In the genomic region with DNA sequence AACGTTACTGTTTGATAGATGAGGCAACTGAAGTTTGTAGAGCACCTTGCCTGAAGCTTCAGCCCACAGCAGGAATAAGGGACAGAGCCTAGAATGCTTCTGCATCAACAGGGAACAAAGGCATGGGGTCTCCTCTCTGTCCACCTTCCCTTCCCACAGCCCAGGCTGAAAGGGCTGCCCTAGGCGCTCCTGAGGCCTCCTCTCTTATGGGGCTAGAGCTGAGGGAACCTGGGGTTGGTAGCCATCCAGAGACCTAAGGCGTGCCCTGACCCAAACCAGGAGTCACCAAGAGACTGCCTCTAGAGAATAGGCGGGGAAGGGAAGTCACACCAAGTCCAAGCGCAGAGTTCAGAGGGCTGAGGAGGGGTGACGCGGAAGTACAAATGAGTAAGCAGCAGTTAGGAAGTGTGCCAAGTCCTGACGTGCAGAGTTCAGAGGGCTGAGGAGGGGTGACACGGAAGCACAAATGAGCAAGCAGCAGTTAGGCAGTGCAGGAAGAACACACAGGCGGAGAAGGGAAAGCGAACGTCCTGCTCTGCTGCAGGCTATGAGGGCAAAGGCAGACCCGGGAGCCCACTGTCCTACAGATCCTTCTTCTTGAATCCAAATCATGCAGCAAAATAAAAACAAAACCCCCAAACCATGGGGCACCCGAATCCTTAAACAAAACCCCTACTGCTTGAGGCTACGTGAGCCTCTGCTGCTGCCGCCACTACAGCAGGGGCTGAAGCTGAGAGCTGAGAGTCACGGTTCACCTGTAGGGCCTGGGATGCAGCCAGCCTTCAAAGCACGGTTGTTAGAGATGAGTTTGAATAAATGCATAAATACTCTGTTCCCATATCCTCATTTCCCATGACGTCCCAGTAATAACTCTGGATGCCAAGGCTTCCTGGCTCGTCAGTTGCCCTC, we compare ENCODE assay signal across 8 cellular contexts. TPM values are rescaled to one million over a fixed set of nuclear protein-coding genes. Genes with fewer than 3 reads are reported as not detected.
DNase-seq lines count a peak whose midpoint lies in the region; ATAC-seq and TF ChIP-seq lines count a peak whose summit lies in the region.

No MANE protein-coding gene starts in this region.

- H3K27ac Mint-ChIP-seq in activated naive CD8-positive, alpha-beta T cell: peak overlapping the region; percentile 89

- peaks cover 33% of the 10 kb centered on the region for H3K4me1 Mint-ChIP-seq in activated naive CD8-positive, alpha-beta T cell (ENCODE audit: low read depth)

- peak; percentile 86 to 91 for DNase-seq in SJCRH30
- peak; percentile 82 to 96 for DNase-seq in heart right ventricle
- peak; percentile 93 for DNase-seq in sciatic nerve (ENCODE audit: low spot score)
- peak in 1 of 2 donors; percentile 93 for DNase-seq in vagina (ENCODE audit: extremely low spot score in 2 of 2)

- no peaks in the 10 kb centered on the region for H3K36me3 Mint-ChIP-seq in activated naive CD8-positive, alpha-beta T cell

- whole genome bisulfite sequencing in heart right ventricle, 2 donors: 31 to 34% methylated on average over 20 of the region's 20 CpGs

- H3K4me3 ChIP-seq in SJCRH30: 0 out of 2 replicates have a peak overlapping the region, but pooled peaks have one; percentile 0
- H3K4me3 ChIP-seq in heart right ventricle: peak overlapping the region in 6 of 10 donors; percentile 8 to 35 (median 23)
- no peak overlapping the region for H3K4me3 ChIP-seq in vagina

- no peaks in the 10 kb centered on the region for H3K27me3 Mint-ChIP-seq in activated naive CD8-positive, alpha-beta T cell

- H3K27me3 ChIP-seq in SJCRH30 (no peaks in the 10 kb centered on the region), heart right ventricle (no peaks in the 10 kb centered on the region), vagina (no peaks in the 10 kb centered on the region)

- intact Hi-C loops in heart right ventricle (cut with DNase I) (loop anchor here in 7 of 10 donors (1.0 to 10.0 kb wide), 7 partner anchors 15 to 263 kb away; a partner anchor contains a TSS), sciatic nerve (cut with DNase I) (no loop called here), vagina (cut with DNase I) (loop anchor here (5.0 kb wide), 1 partner anchor 183 kb away; no protein-coding TSS in a partner anchor)

- no peak for TF ChIP-seq CTCF in heart right ventricle (IDR thresholded peaks at IDR 0.05)
- no peak for TF ChIP-seq CTCF in vagina (IDR thresholded peaks at IDR 0.05)

- H3K36me3 ChIP-seq in SJCRH30 (peaks cover 2% of the 10 kb centered on the region; the same call in 1 of the 2 replicates), heart right ventricle (peaks cover 0 to 3% (median 1%) of the 10 kb centered on the region in 9 donors), vagina (peaks cover 0 to 3% of the 10 kb centered on the region in 2 donors)

- H3K4me3 Mint-ChIP-seq in activated naive CD8-positive, alpha-beta T cell: peak overlapping the region; percentile 82

- ATAC-seq in GM18861 (IDR thresholded peaks at IDR 0.05; ENCODE audit: unreplicated experiment) (peak; percentile 38), HG03354 (IDR thresholded peaks at IDR 0.05; ENCODE audit: poor library complexity, severe bottlenecking, unreplicated experiment) (peak; percentile 41), heart right ventricle (peak; percentile 37 to 79 (median 58)), sciatic nerve (peak; percentile 78), HG02571 (IDR thresholded peaks at IDR 0.05; ENCODE audit: unreplicated experiment) (no peak)

- no peak for TF ChIP-seq POLR2A in vagina (IDR thresholded peaks at IDR 0.05)

- H3K9me3 ChIP-seq in SJCRH30 (replicated peaks) (no peaks in the 10 kb centered on the region), heart right ventricle (no peaks in the 10 kb centered on the region), vagina (no peaks in the 10 kb centered on the region)

- H3K27ac ChIP-seq in SJCRH30: peak overlapping the region; percentile 38
- H3K27ac ChIP-seq in heart right ventricle: peak overlapping the region; percentile 49 to 99 (median 98)
- peak overlapping the region; percentile 66 for H3K27ac ChIP-seq in vagina

- no peaks in the 10 kb centered on the region for H3K9me3 Mint-ChIP-seq in activated naive CD8-positive, alpha-beta T cell (ENCODE audit: low read depth)

- H3K4me1 ChIP-seq in SJCRH30: peaks cover 26% of the 10 kb centered on the region
- peaks cover 20 to 59% (median 53%) of the 10 kb centered on the region in 9 donors for H3K4me1 ChIP-seq in heart right ventricle
- peaks cover 54% of the 10 kb centered on the region for H3K4me1 ChIP-seq in vagina

RNA-seq across cellular contexts. Expression of a gene that starts 2.7 kb away (rescaled TPM):
- 137 and 161 TPM in 2 replicates for total RNA-seq in SJCRH30 (2014; rRNA removed; shearing (Covaris generic))
- total RNA-seq in heart right ventricle (100 to 1,000 TPM in 5 of 10 donors, 10 to 100 TPM in 5; 85.4 to 145 (median 101) TPM), sciatic nerve (104 TPM), vagina (119 TPM)
- 100 to 1,000 TPM in 1 of 2 donors, 10 to 100 TPM in 1; 69.8 to 116 TPM for polyA plus RNA-seq in heart right ventricle

RNA-seq across cellular contexts. Expression of a gene that starts 15.1 kb away (rescaled TPM):
- total RNA-seq in SJCRH30 (2014; rRNA removed; shearing (Covaris generic)): 105 and 116 TPM in 2 replicates
- total RNA-seq in heart right ventricle: 10 to 100 TPM; 55.9 to 93.6 (median 67.4) TPM
- 10 to 100 TPM; 47.7 to 65.5 TPM for polyA plus RNA-seq in heart right ventricle
- 140 TPM for total RNA-seq in sciatic nerve
- total RNA-seq in vagina: 135 TPM

RNA-seq across cellular contexts. Expression of a gene that starts 55.0 kb away (rescaled TPM):
- 5,665 and 6,596 TPM in 2 replicates for total RNA-seq in SJCRH30 (2014; rRNA removed; shearing (Covaris generic))
- 1,000 to 10,000 TPM in 4 of 10 donors, 100 to 1,000 TPM in 6; 786 to 1,426 (median 935) TPM for total RNA-seq in heart right ventricle
- 1,000 to 10,000 TPM; 3,221 to 7,398 TPM for polyA plus RNA-seq in heart right ventricle
- total RNA-seq in sciatic nerve: 1,500 TPM
- 8,204 TPM for total RNA-seq in vagina

Comparison
In these comparisons a context has a peak if more than half of its experiments do, and no peak if none do; other contexts are left out.
1. H3K27ac ChIP-seq: peak in every context shown above with its lines; median percentile 98 in heart right ventricle; 66 in vagina; 38 in SJCRH30.
2. H3K4me3 ChIP-seq: peak in SJCRH30 (single experiment) and heart right ventricle (6 of 10); none in vagina (0 of 2).